Comparison of ENCODE assay signal across 9 cellular contexts in genomic region chr20:41956316-41957050, GRCh38.
DNase-seq lines count a peak whose midpoint lies in the region; ATAC-seq and TF ChIP-seq lines count a peak whose summit lies in the region.
"Had no signal": no experiment of that assay in that cellular context is flagged by ENCODE, and none has a peak within 500 bp of the region (broad histone marks: within the 10 kb centered on the region; RNA-seq: fewer than 3 reads in every experiment).

No MANE protein-coding gene starts in this region.

- H3K27ac Mint-ChIP-seq in nephron: no peak overlapping the region
- no peak overlapping the region for H3K27ac Mint-ChIP-seq in stimulated activated naive B cell treated with anti-CD40 and anti-IgM and Interleukin-4, amounts not matched to agents 10 μg/mL and 1 μg/mL and 100 μg/mL, for 72 hours

- H3K4me1 Mint-ChIP-seq in nephron: no peaks in the 10 kb centered on the region
- H3K4me1 Mint-ChIP-seq in stimulated activated naive B cell treated with anti-CD40 and anti-IgM and Interleukin-4, amounts not matched to agents 10 μg/mL and 1 μg/mL and 100 μg/mL, for 72 hours: no peaks in the 10 kb centered on the region

- TF ChIP-seq CTCF in GM12864 (IDR thresholded peaks at IDR 0.05; ENCODE audit: low read depth, low read length, missing control alignments): peak; percentile 73
- peak; percentile 77 for TF ChIP-seq CTCF in WERI-Rb-1 (IDR thresholded peaks at IDR 0.05; ENCODE audit: low read depth, low read length)
- peak; percentile 38 to 60 (median 56) for TF ChIP-seq CTCF in nephron (IDR thresholded peaks at IDR 0.05; ENCODE audit: unreplicated experiment in 3 of 3)

- no peaks in the 10 kb centered on the region for H3K9me3 ChIP-seq in WERI-Rb-1 (ENCODE audit: severe bottlenecking)

- no peak for ATAC-seq in stimulated activated naive B cell treated with anti-CD40 and anti-IgM and Interleukin-4, amounts not matched to agents 10 μg/mL and 1 μg/mL and 100 μg/mL, for 72 hours (replicated peaks)
- ATAC-seq in HG03521 (IDR thresholded peaks at IDR 0.05; ENCODE audit: unreplicated experiment): no peak
- ATAC-seq in sciatic nerve: no peak

- DNase-seq in GM12864 (ENCODE audit: low read depth): no peak
- peak; percentile 37 for DNase-seq in LoVo (ENCODE audit: low spot score)
- peak; percentile 47 for DNase-seq in WERI-Rb-1
- no peak for DNase-seq in stimulated activated naive B cell treated with anti-CD40 and anti-IgM and Interleukin-4, amounts not matched to agents 10 μg/mL and 1 μg/mL and 100 μg/mL, for 72 hours
- DNase-seq in sciatic nerve (ENCODE audit: low spot score): no peak
- DNase-seq: stimulated activated naive CD4-positive, alpha-beta T cell had no signal

- no peaks in the 10 kb centered on the region for H3K36me3 ChIP-seq in WERI-Rb-1

- H3K27me3 ChIP-seq in WERI-Rb-1 (ENCODE audit: insufficient read depth, low read depth, severe bottlenecking): no peaks in the 10 kb centered on the region

- no peak overlapping the region for H3K4me3 ChIP-seq in GM12864 (ENCODE audit: low read depth, low read length)
- no peak overlapping the region for H3K4me3 ChIP-seq in WERI-Rb-1 (ENCODE audit: low read depth, low read length)
- H3K4me3 ChIP-seq: SK-N-MC had no signal

- no peak overlapping the region for H3K4me3 Mint-ChIP-seq in nephron
- H3K4me3 Mint-ChIP-seq in stimulated activated naive B cell treated with anti-CD40 and anti-IgM and Interleukin-4, amounts not matched to agents 10 μg/mL and 1 μg/mL and 100 μg/mL, for 72 hours: no peak overlapping the region

- peaks cover 34% of the 10 kb centered on the region for H3K27me3 Mint-ChIP-seq in nephron (ENCODE audit: low read depth)
- peaks cover 7 to 11% of the 10 kb centered on the region in 2 donors for H3K27me3 Mint-ChIP-seq in stimulated activated naive B cell treated with anti-CD40 and anti-IgM and Interleukin-4, amounts not matched to agents 10 μg/mL and 1 μg/mL and 100 μg/mL, for 72 hours

- no peaks in the 10 kb centered on the region for H3K36me3 Mint-ChIP-seq in nephron (ENCODE audit: low read depth)
- peaks cover 0 to 2% of the 10 kb centered on the region in 2 donors for H3K36me3 Mint-ChIP-seq in stimulated activated naive B cell treated with anti-CD40 and anti-IgM and Interleukin-4, amounts not matched to agents 10 μg/mL and 1 μg/mL and 100 μg/mL, for 72 hours

- H3K27ac ChIP-seq in WERI-Rb-1: no peak overlapping the region
- H3K27ac ChIP-seq: SK-N-MC had no signal

- no peaks in the 10 kb centered on the region for H3K9me3 Mint-ChIP-seq in nephron
- peaks cover 0 to 5% of the 10 kb centered on the region in 2 donors for H3K9me3 Mint-ChIP-seq in stimulated activated naive B cell treated with anti-CD40 and anti-IgM and Interleukin-4, amounts not matched to agents 10 μg/mL and 1 μg/mL and 100 μg/mL, for 72 hours

- intact Hi-C loops in sciatic nerve (cut with DNase I): no loop called here

Comparison
In these comparisons a context has a peak if more than half of its experiments do, and no peak if none do; other contexts are left out.
1. DNase-seq: peak in LoVo (single experiment) and WERI-Rb-1 (single experiment); none in GM12864 (single experiment), stimulated activated naive B cell treated with anti-CD40 and anti-IgM and Interleukin-4, amounts not matched to agents 10 μg/mL and 1 μg/mL and 100 μg/mL, for 72 hours (single experiment) and sciatic nerve (single experiment).
2. Peak in every context shown above with its lines, with median percentiles within 50 percentile points of each other: CTCF ChIP-seq.